Comparison of ENCODE assay signal across 1 cellular context in the genomic region with DNA sequence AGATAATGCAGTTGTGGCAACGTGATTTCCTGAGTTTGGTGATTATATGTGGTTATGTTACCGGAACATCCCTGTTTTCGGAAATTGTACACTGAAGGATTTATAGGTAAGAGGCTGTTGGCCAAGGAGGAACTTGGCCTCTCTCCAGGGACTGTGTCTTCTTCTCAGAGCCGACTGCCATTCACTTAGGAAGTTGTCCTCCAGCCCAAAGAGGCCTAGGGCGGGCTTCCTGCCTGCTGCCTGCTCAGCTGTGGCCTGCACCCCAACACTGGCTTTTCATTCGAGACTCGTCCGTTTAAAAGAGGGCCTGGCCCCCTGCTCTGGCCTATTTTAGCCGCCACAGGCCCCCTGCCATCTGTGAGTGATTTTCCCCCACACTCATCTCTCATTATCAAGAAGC.
TF ChIP-seq lines count a peak whose summit lies in the region.

No MANE protein-coding gene starts in this region.

TF ChIP-seq in HepG2, 621 proteins besides CTCF, POLR2A, EP300 and RAD21 (continued from another document):
- TF ChIP-seq, protein P1, sequence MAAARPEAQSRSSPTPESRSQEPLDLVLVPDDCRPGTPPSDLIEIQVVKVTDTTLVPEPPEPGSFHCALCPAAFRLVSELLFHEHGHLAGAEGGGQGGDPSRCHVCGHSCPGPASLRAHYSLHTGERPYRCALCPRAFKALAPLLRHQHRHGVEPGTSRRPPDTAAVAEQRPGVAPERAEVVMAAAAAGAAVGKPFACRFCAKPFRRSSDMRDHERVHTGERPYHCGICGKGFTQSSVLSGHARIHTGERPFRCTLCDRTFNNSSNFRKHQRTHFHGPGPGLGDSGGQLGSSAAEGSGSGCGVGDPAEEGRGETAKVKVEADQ (CRISPR knock-in tag; IDR thresholded peaks at IDR 0.05; ENCODE audit: borderline replicate concordance), result no peak
TF ChIP-seq in HepG2: peak in this region for 0.
